In genomic region chr7:128351296-128352123, GRCh38 we compare ENCODE assay signal across 10 cellular contexts. TPM values are rescaled to one million over a fixed set of nuclear protein-coding genes. Genes with fewer than 3 reads are reported as not detected.
A peak's percentile ranks its signal among the peaks of the same experiment; 100 is the strongest.
DNase-seq lines count a peak whose midpoint lies in the region; ATAC-seq and TF ChIP-seq lines count a peak whose summit lies in the region.
"Had no signal": no experiment of that assay in that cellular context is flagged by ENCODE, and none has a peak within 500 bp of the region (broad histone marks: within the 10 kb centered on the region; RNA-seq: fewer than 3 reads in every experiment).

No MANE protein-coding gene starts in this region.

- H3K9me3 ChIP-seq in CD4-positive, alpha-beta memory T cell (ENCODE audit: control insufficient read depth in 1 of 2, low read length in 2 of 2) = no peaks in the 10 kb centered on the region
- H3K9me3 ChIP-seq in esophagus muscularis mucosa (no peaks in the 10 kb centered on the region), psoas muscle (no peaks in the 10 kb centered on the region), thyroid gland (no peaks in the 10 kb centered on the region), osteoblast (ENCODE audit: low read depth, low read length) (no peaks in the 10 kb centered on the region)

- no peak for ATAC-seq in psoas muscle

- no peaks in the 10 kb centered on the region for H3K36me3 Mint-ChIP-seq in CD4-positive, alpha-beta memory T cell

- POLR2A ChIA-PET in CD4-positive, alpha-beta memory T cell (lab: Charles Lee; ENCODE audit: partially characterized antibody) = interaction anchor here (1.1 kb wide), 1 partner anchor 58 kb away, joined by 3 read pairs; the partner anchor contains the start of gene IMPDH1

- peaks cover 7% of the 10 kb centered on the region for H3K27me3 ChIP-seq in CD4-positive, alpha-beta memory T cell (ENCODE audit: insufficient read depth, low read length)
- H3K27me3 ChIP-seq in esophagus muscularis mucosa = peaks cover 0 to 61% (median 8%) of the 10 kb centered on the region in 4 donors
- peaks cover 0 to 8% (median 0%) of the 10 kb centered on the region in 3 donors for H3K27me3 ChIP-seq in psoas muscle (ENCODE audit: insufficient read depth in 3 of 3, low read length in 2 of 3)
- H3K27me3 ChIP-seq in thyroid gland = peaks cover 8% of the 10 kb centered on the region
- peaks cover 51% of the 10 kb centered on the region for H3K27me3 ChIP-seq in osteoblast (ENCODE audit: insufficient read depth, low read length)

- H3K27me3 Mint-ChIP-seq in CD4-positive, alpha-beta memory T cell = peaks cover 17 to 21% of the 10 kb centered on the region in 2 donors

- no peak overlapping the region for H3K27ac Mint-ChIP-seq in CD4-positive, alpha-beta memory T cell

- CTCF ChIA-PET in CD4-positive, alpha-beta memory T cell (lab: Charles Lee; ENCODE audit: partially characterized antibody) = no interaction called here

- TF ChIP-seq CTCF in esophagus muscularis mucosa (IDR thresholded peaks at IDR 0.05) = no peak
- no peak for TF ChIP-seq CTCF in psoas muscle (IDR thresholded peaks at IDR 0.05)
- TF ChIP-seq CTCF in thyroid gland (IDR thresholded peaks at IDR 0.05) = no peak
- TF ChIP-seq CTCF in osteoblast (IDR thresholded peaks at IDR 0.05; ENCODE audit: extremely low read depth, low read depth, low read length) = no peak

- H2AFZ ChIP-seq in osteoblast (ENCODE audit: low read length) = no peak overlapping the region

- no peaks in the 10 kb centered on the region for H4K20me1 ChIP-seq in osteoblast (ENCODE audit: insufficient read depth, low read length)

- H3K4me1 Mint-ChIP-seq in CD4-positive, alpha-beta memory T cell = peaks cover 0 to 10% (median 2%) of the 10 kb centered on the region in 4 donors

- H3K36me3 ChIP-seq in CD4-positive, alpha-beta memory T cell (ENCODE audit: insufficient read depth, low read length) = no peaks in the 10 kb centered on the region
- no peaks in the 10 kb centered on the region for H3K36me3 ChIP-seq in esophagus muscularis mucosa
- no peaks in the 10 kb centered on the region for H3K36me3 ChIP-seq in psoas muscle (ENCODE audit: insufficient read depth in 1 of 2, low read depth in 1 of 2)
- H3K36me3 ChIP-seq in thyroid gland = no peaks in the 10 kb centered on the region
- H3K36me3 ChIP-seq in osteoblast (ENCODE audit: insufficient read depth, low read length) = no peaks in the 10 kb centered on the region

- H3K4me2 ChIP-seq in osteoblast (ENCODE audit: insufficient read depth, low read length) = no peak overlapping the region

- H3K4me3 Mint-ChIP-seq in CD4-positive, alpha-beta memory T cell = peak overlapping the region in 3 of 8 donors; percentile 55 to 73 (median 60)

- WGBS in esophagus muscularis mucosa = 51% methylated on average over 23 of the region's 96 CpGs
- WGBS in psoas muscle, 3 donors = 22 to 30% (median 22%) methylated on average over 62 to 96 of the region's 96 CpGs
- no CpG with 5 or more reads among the region's 96 CpGs for WGBS in thyroid gland, 2 donors

- DNase-seq in CD4-positive, alpha-beta memory T cell = peak; percentile 14 to 39 (median 17)
- DNase-seq in NCI-H69 (lab: John Stamatoyannopoulos, UW) (peak; percentile 72), esophagus muscularis mucosa (ENCODE audit: extremely low spot score) (no peak), psoas muscle (no peak), NCI-H345 treated with DMSO at 0.1 percent for 48 hours (lab: John Stamatoyannopoulos, UW; ENCODE audit: unreplicated experiment) (no peak), G401 (ENCODE audit: low spot score) (no peak), thyroid gland (no peak), osteoblast (ENCODE audit: insufficient read length, low spot score, missing footprints) (no peak)
- DNase-seq: amniotic stem cell, T1000 had no signal

- no peak overlapping the region for H3K4me3 ChIP-seq in CD4-positive, alpha-beta memory T cell (ENCODE audit: low read length in 2 of 2)
- H3K4me3 ChIP-seq in esophagus muscularis mucosa = peak overlapping the region; percentile 40 to 54 (median 46)
- H3K4me3 ChIP-seq in psoas muscle = peak overlapping the region; percentile 55
- H3K4me3 ChIP-seq in thyroid gland (replicated peaks in 1 of 3) = peak overlapping the region in 1 of 3 donors; percentile 14
- no peak overlapping the region for H3K4me3 ChIP-seq in osteoblast (ENCODE audit: insufficient read depth, low read length)

- in situ Hi-C loops in G401 (cut with HindIII; ENCODE audit: low sequenced_read_pairs) = no loop called here

- no peaks in the 10 kb centered on the region for H3K9me3 Mint-ChIP-seq in CD4-positive, alpha-beta memory T cell

- intact Hi-C loops in CD4-positive, alpha-beta memory T cell (cut with micrococcal nuclease) = no loop called here
- intact Hi-C loops in esophagus muscularis mucosa (cut with DNase I) = no loop called here
- intact Hi-C loops in psoas muscle (cut with DNase I) = no loop called here
- intact Hi-C loops in thyroid gland (cut with DNase I) = no loop called here

- no peak for TF ChIP-seq POLR2A in esophagus muscularis mucosa (IDR thresholded peaks at IDR 0.05; ENCODE audit: low read depth)
- no peak for TF ChIP-seq POLR2A in thyroid gland (IDR thresholded peaks at IDR 0.05)

- no peaks in the 10 kb centered on the region for H3K79me2 ChIP-seq in osteoblast (ENCODE audit: insufficient read depth, low read length)

- no peaks in the 10 kb centered on the region for H3K4me1 ChIP-seq in CD4-positive, alpha-beta memory T cell (ENCODE audit: insufficient read depth, low read length)
- peaks cover 3 to 17% (median 16%) of the 10 kb centered on the region in 4 donors for H3K4me1 ChIP-seq in esophagus muscularis mucosa
- H3K4me1 ChIP-seq in psoas muscle = peaks cover 5% of the 10 kb centered on the region
- H3K4me1 ChIP-seq in thyroid gland = peaks cover 0 to 12% of the 10 kb centered on the region in 2 donors
- no peaks in the 10 kb centered on the region for H3K4me1 ChIP-seq in osteoblast (ENCODE audit: insufficient read depth, low read length)

- TF ChIP-seq EP300 in esophagus muscularis mucosa (IDR thresholded peaks at IDR 0.05) = no peak

- no peak overlapping the region for H3K27ac ChIP-seq in CD4-positive, alpha-beta memory T cell (ENCODE audit: low read depth, low read length)
- H3K27ac ChIP-seq in esophagus muscularis mucosa (replicated peaks in 1 of 4) (no peak overlapping the region), psoas muscle (no peak overlapping the region), thyroid gland (no peak overlapping the region), osteoblast (ENCODE audit: low read depth, low read length) (no peak overlapping the region)

RNA-seq across cellular contexts. Expression of gene RBM28, which starts 7.8 kb away (rescaled TPM):
- 10 to 100 TPM; 43.4 to 48.3 TPM for total RNA-seq in CD4-positive, alpha-beta memory T cell
- 1 to 10 TPM; 2.4 to 9.9 TPM for polyA plus RNA-seq in CD4-positive, alpha-beta memory T cell
- total RNA-seq in esophagus muscularis mucosa = 10 to 100 TPM; 13.3 to 16.6 (median 15.0) TPM
- total RNA-seq in psoas muscle = 10 to 100 TPM; 22.8 to 33.4 (median 28.7) TPM
- 10 to 100 TPM; 26.0 to 45.0 (median 38.2) TPM for polyA plus RNA-seq in psoas muscle
- total RNA-seq in G401 (2014; rRNA removed; shearing (Covaris generic)) = 20.6 and 58.3 TPM in 2 replicates
- total RNA-seq in thyroid gland = 10 to 100 TPM; 19.1 to 36.9 (median 27.7) TPM
- 12.1 and 16.6 TPM in 2 replicates for total RNA-seq in osteoblast

RNA-seq across cellular contexts. Expression of gene PRRT4, which starts 10.0 kb away (rescaled TPM):
- under 1 TPM; 0.52 to 0.58 TPM for total RNA-seq in CD4-positive, alpha-beta memory T cell
- under 1 TPM; 0.11 to 0.16 TPM for polyA plus RNA-seq in CD4-positive, alpha-beta memory T cell
- 1 to 10 TPM in 1 of 4 donors, under 1 TPM in 2, not detected in 1; 0.42 to 1.8 (median 0.78) TPM for total RNA-seq in esophagus muscularis mucosa
- 10 to 100 TPM in 2 of 4 donors, 1 to 10 TPM in 2; 2.0 to 27.7 (median 8.1) TPM for total RNA-seq in psoas muscle
- 1 to 10 TPM in 2 of 3 donors, under 1 TPM in 1; 0.87 to 3.5 (median 3.0) TPM for polyA plus RNA-seq in psoas muscle
- 0.78 TPM in 1 of 2 replicates, not detected in the other for total RNA-seq in G401 (2014; rRNA removed; shearing (Covaris generic))
- total RNA-seq in thyroid gland = 1 to 10 TPM in 1 of 4 donors, under 1 TPM in 1, not detected in 2; 0.78 to 1.1 TPM
- not detected in 2 replicates for total RNA-seq in osteoblast

RNA-seq across cellular contexts. Expression of gene IMPDH1, which starts 58.3 kb away (rescaled TPM):
- 10 to 100 TPM; 48.0 to 49.4 TPM for total RNA-seq in CD4-positive, alpha-beta memory T cell
- 10 to 100 TPM; 43.0 to 55.9 TPM for polyA plus RNA-seq in CD4-positive, alpha-beta memory T cell
- total RNA-seq in esophagus muscularis mucosa (10 to 100 TPM; 29.1 to 72.1 (median 56.0) TPM), psoas muscle (10 to 100 TPM in 1 of 4 donors, 1 to 10 TPM in 3; 6.2 to 10.3 (median 8.6) TPM), thyroid gland (10 to 100 TPM; 12.3 to 37.9 (median 22.9) TPM), osteoblast (31.5 and 35.8 TPM in 2 replicates)
- polyA plus RNA-seq in psoas muscle = 1 to 10 TPM; 5.6 to 8.8 (median 6.2) TPM
- total RNA-seq in G401 (2014; rRNA removed; shearing (Covaris generic)) = 58.5 and 67.9 TPM in 2 replicates

Comparison
In these comparisons a context has a peak if more than half of its experiments do, and no peak if none do; other contexts are left out.
1. DNase-seq: peak in CD4-positive, alpha-beta memory T cell (5 of 5) and NCI-H69 (single experiment); none in esophagus muscularis mucosa (single experiment), psoas muscle (0 of 2), NCI-H345 treated with DMSO at 0.1 percent for 48 hours (single experiment), G401 (single experiment), thyroid gland (0 of 2) and osteoblast (single experiment).
2. H3K4me3 ChIP-seq: peak in esophagus muscularis mucosa (4 of 4) and psoas muscle (single experiment); none in CD4-positive, alpha-beta memory T cell (0 of 2) and osteoblast (single experiment).